ENCODE assay signal across 13 cellular contexts in the genomic region with DNA sequence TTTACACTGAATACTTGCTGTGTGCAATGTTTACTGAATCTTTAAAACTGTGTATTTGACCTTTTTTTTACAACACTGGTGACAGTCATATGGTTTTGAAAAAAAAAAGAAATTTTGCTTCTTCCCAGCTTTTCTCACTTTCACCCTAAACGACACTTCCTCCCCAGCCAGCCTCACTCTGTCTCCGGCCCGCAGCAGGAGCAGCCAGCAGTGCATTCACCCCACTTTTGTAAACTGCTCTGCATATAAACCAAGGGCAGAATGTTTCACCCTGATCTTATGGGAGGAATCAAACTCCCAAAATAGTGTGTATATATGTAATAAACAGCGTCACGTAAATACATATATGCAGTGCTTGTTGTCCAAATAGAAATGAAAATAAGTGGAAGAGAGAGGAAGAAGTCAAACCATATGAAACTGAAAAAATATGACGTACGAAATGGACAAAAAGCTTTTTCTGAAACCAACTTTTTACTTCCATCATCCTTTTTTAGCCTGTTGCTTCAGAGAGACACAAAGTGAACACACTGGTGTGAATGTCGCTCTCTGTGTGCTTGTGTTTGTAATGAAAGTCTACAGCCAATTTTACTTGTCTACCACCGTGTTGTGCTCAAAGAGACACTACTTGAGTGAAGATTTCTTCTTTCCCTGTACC. TPM values are rescaled to one million over a fixed set of nuclear protein-coding genes. Genes with fewer than 3 reads are reported as not detected.
DNase-seq lines count a peak whose midpoint lies in the region; ATAC-seq and TF ChIP-seq lines count a peak whose summit lies in the region.
"Had no signal": no experiment of that assay in that cellular context is flagged by ENCODE, and none has a peak within 500 bp of the region (broad histone marks: within the 10 kb centered on the region; RNA-seq: fewer than 3 reads in every experiment).

No MANE protein-coding gene starts in this region.

- no peaks in the 10 kb centered on the region for H3K4me1 Mint-ChIP-seq in CD8-positive, alpha-beta T cell (ENCODE audit: low read depth)
- peaks cover 16% of the 10 kb centered on the region for H3K4me1 Mint-ChIP-seq in T-helper 2 cell treated with Interferon-gamma antibody and Interleukin-4, amounts not matched to agents 5 μg/mL and 100 μg/mL, for 36 hours (ENCODE audit: low read depth)

- H3K4me3 Mint-ChIP-seq in CD8-positive, alpha-beta T cell = no peak overlapping the region
- no peak overlapping the region for H3K4me3 Mint-ChIP-seq in T-helper 2 cell treated with Interferon-gamma antibody and Interleukin-4, amounts not matched to agents 5 μg/mL and 100 μg/mL, for 36 hours
- H3K4me3 Mint-ChIP-seq: CD4-positive, alpha-beta memory T cell; HFFc6 had no signal

- no peak overlapping the region for H3K27ac Mint-ChIP-seq in CD8-positive, alpha-beta T cell
- no peak overlapping the region for H3K27ac Mint-ChIP-seq in T-helper 2 cell treated with Interferon-gamma antibody and Interleukin-4, amounts not matched to agents 5 μg/mL and 100 μg/mL, for 36 hours
- H3K27ac Mint-ChIP-seq: HFFc6 had no signal

- POLR2A ChIA-PET in CD8-positive, alpha-beta T cell (lab: Charles Lee) = interaction anchor here (0.7 kb wide), 1 partner anchor 439 kb away, joined by 3 read pairs; no protein-coding TSS in a partner anchor

- H3K36me3 Mint-ChIP-seq in CD8-positive, alpha-beta T cell = peaks cover 80% of the 10 kb centered on the region
- peaks cover 69% of the 10 kb centered on the region for H3K36me3 Mint-ChIP-seq in T-helper 2 cell treated with Interferon-gamma antibody and Interleukin-4, amounts not matched to agents 5 μg/mL and 100 μg/mL, for 36 hours (ENCODE audit: low read depth)

- no peak overlapping the region for H3K4me3 ChIP-seq in CD8-positive, alpha-beta T cell (ENCODE audit: low read depth, low read length)
- H3K4me3 ChIP-seq: coronary artery had no signal

- CTCF ChIA-PET in CD8-positive, alpha-beta T cell (lab: Charles Lee) = interaction anchor here (0.9 to 1.9 kb wide), 4 partner anchors 9 to 151 kb away, joined by 3 to 6 read pairs (median 4); no protein-coding TSS in a partner anchor

- ATAC-seq in GM18519 (IDR thresholded peaks at IDR 0.05; ENCODE audit: low FRiP score, unreplicated experiment) (peak; percentile 58), GM21576 (IDR thresholded peaks at IDR 0.05; ENCODE audit: unreplicated experiment) (peak; percentile 69), HG03469 (IDR thresholded peaks at IDR 0.05; ENCODE audit: unreplicated experiment) (peak; percentile 32)
- ATAC-seq in CD8-positive, alpha-beta T cell = no peak

- H3K36me3 ChIP-seq in CD8-positive, alpha-beta T cell (ENCODE audit: insufficient read depth, low read length) = peaks cover 23% of the 10 kb centered on the region

- no peaks in the 10 kb centered on the region for H3K9me3 Mint-ChIP-seq in CD8-positive, alpha-beta T cell
- H3K9me3 Mint-ChIP-seq in T-helper 2 cell treated with Interferon-gamma antibody and Interleukin-4, amounts not matched to agents 5 μg/mL and 100 μg/mL, for 36 hours = no peaks in the 10 kb centered on the region
- H3K9me3 Mint-ChIP-seq: HFFc6 had no signal

- no peaks in the 10 kb centered on the region for H3K27me3 Mint-ChIP-seq in CD8-positive, alpha-beta T cell (ENCODE audit: low read depth)
- no peaks in the 10 kb centered on the region for H3K27me3 Mint-ChIP-seq in T-helper 2 cell treated with Interferon-gamma antibody and Interleukin-4, amounts not matched to agents 5 μg/mL and 100 μg/mL, for 36 hours (ENCODE audit: low read depth)
- H3K27me3 Mint-ChIP-seq: CD4-positive, alpha-beta memory T cell had no signal

- no peaks in the 10 kb centered on the region for H3K27me3 ChIP-seq in CD8-positive, alpha-beta T cell (ENCODE audit: insufficient read depth, low read length)

- TF ChIP-seq CTCF in CD8-positive, alpha-beta T cell (IDR thresholded peaks at IDR 0.05) = no peak

- no peaks in the 10 kb centered on the region for H3K4me1 ChIP-seq in CD8-positive, alpha-beta T cell (ENCODE audit: insufficient read depth, low read length)

- no peak overlapping the region for H3K27ac ChIP-seq in CD8-positive, alpha-beta T cell (ENCODE audit: low read depth, low read length)
- H3K27ac ChIP-seq: coronary artery had no signal

- DNase-seq in medulla oblongata (ENCODE audit: extremely low spot score) (peak; percentile 44), NCI-H446 (lab: John Stamatoyannopoulos, UW) (no peak), DMS53 (lab: John Stamatoyannopoulos, UW) (no peak)
- DNase-seq in CD8-positive, alpha-beta T cell = no peak
- DNase-seq in T-helper 2 cell treated with Interferon-gamma antibody and Interleukin-4, amounts not matched to agents 5 μg/mL and 100 μg/mL, for 36 hours (ENCODE audit: low spot score) = no peak
- DNase-seq: activated naive CD4-positive, alpha-beta T cell; CD4-positive, alpha-beta memory T cell; HFFc6; occipital lobe had no signal

- intact Hi-C loops in CD8-positive, alpha-beta T cell (cut with DNase I, micrococcal nuclease) = loop anchor here in 1 of 2 experiments (5.0 kb wide), 1 partner anchor 845 kb away; a partner anchor contains a TSS

- H3K9me3 ChIP-seq in CD8-positive, alpha-beta T cell (ENCODE audit: low read length) = no peaks in the 10 kb centered on the region

RNA-seq across cellular contexts. Expression of a gene that starts 54.2 kb away (rescaled TPM):
- 10 to 100 TPM; 88.7 to 90.9 TPM for total RNA-seq in CD8-positive, alpha-beta T cell
